In the genomic region with DNA sequence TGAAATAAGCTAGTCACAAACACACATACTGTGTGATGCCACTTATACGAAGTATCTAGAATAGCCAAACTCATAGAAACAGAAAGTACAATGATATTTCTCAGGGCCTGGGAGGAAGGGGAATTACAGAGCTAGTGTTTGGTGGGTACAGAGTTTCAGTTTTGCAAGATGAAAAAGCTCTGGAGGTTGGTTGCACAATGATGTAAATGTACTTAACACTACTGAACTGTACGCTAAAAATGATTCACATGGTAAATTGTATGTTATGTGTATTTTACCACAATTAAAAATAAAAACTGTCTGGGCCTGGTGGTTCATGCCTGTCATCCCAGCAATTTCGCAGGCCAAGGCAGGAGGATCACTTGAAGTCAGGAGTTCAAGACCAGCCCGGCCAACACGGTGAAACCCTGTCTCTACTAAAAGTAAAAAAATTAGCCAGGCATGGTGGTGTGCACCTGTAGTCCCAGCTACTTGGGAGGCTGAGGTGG, we compare ENCODE assay signal across 9 cellular contexts. TPM values are rescaled to one million over a fixed set of nuclear protein-coding genes. Genes with fewer than 3 reads are reported as not detected.
DNase-seq lines count a peak whose midpoint lies in the region; ATAC-seq and TF ChIP-seq lines count a peak whose summit lies in the region.
"Had no signal": no experiment of that assay in that cellular context is flagged by ENCODE, and none has a peak within 500 bp of the region (broad histone marks: within the 10 kb centered on the region; RNA-seq: fewer than 3 reads in every experiment).

No MANE protein-coding gene starts in this region.

- POLR2A ChIA-PET in activated CD8-positive, alpha-beta T cell treated with anti-CD3 and anti-CD28 coated beads for 36 hours (lab: Charles Lee): interaction anchor here (0.6 to 1.5 kb wide), 3 partner anchors 16 to 22 kb away, joined by 3 to 5 read pairs (median 4); no protein-coding TSS in a partner anchor

- 84 to 93% methylated on average over 5 of the region's 5 CpGs for WGBS in aorta, 2 donors

- intact Hi-C loops in Right ventricle myocardium inferior (cut with DNase I) (no loop called here), aorta (cut with DNase I) (no loop called here)
- intact Hi-C loops in activated CD8-positive, alpha-beta T cell treated with anti-CD3 and anti-CD28 coated beads for 36 hours (cut with micrococcal nuclease): no loop called here

- H3K4me1 Mint-ChIP-seq in activated CD8-positive, alpha-beta T cell treated with anti-CD3 and anti-CD28 coated beads for 36 hours (ENCODE audit: low read depth): peaks cover 17% of the 10 kb centered on the region

- peaks cover 3% of the 10 kb centered on the region for H3K9me3 Mint-ChIP-seq in activated CD8-positive, alpha-beta T cell treated with anti-CD3 and anti-CD28 coated beads for 36 hours

- H3K4me3 Mint-ChIP-seq in activated CD8-positive, alpha-beta T cell treated with anti-CD3 and anti-CD28 coated beads for 36 hours: no peak overlapping the region

- H3K36me3 Mint-ChIP-seq in activated CD8-positive, alpha-beta T cell treated with anti-CD3 and anti-CD28 coated beads for 36 hours (ENCODE audit: low read depth): no peaks in the 10 kb centered on the region

- CTCF ChIA-PET in activated CD8-positive, alpha-beta T cell treated with anti-CD3 and anti-CD28 coated beads for 36 hours (lab: Charles Lee): interaction anchor here (0.7 to 1.8 kb wide), 7 partner anchors 17 to 103 kb away, joined by 3 to 8 read pairs (median 3); no protein-coding TSS in a partner anchor

- DNase-seq in Right ventricle myocardium inferior (ENCODE audit: missing footprints) (no peak), right atrium auricular region (ENCODE audit: low spot score) (no peak), cortex of kidney (lab: John Stamatoyannopoulos, UW) (no peak), SHP77 treated with DMSO at 0.1 percent for 48 hours (lab: John Stamatoyannopoulos, UW) (no peak), aorta (no peak)
- DNase-seq in activated CD8-positive, alpha-beta T cell treated with anti-CD3 and anti-CD28 coated beads for 36 hours: peak; percentile 52
- DNase-seq in stimulated activated naive CD8-positive, alpha-beta T cell treated with anti-CD3 and anti-CD28 coated beads, Interleukin-15, Interleukin-2, amounts not matched to agents 100 U/mL and 50 U/mL, for 24 hours: no peak
- DNase-seq: erythroblast had no signal

- no peak overlapping the region for H3K27ac ChIP-seq in right atrium auricular region
- no peak overlapping the region for H3K27ac ChIP-seq in aorta (ENCODE audit: low read depth in 1 of 2, low read length in 2 of 2)

- peak; percentile 37 for ATAC-seq in Right ventricle myocardium inferior
- peak; percentile 84 for ATAC-seq in HG03097 (IDR thresholded peaks at IDR 0.05; ENCODE audit: low FRiP score, unreplicated experiment)
- ATAC-seq in activated CD8-positive, alpha-beta T cell treated with anti-CD3 and anti-CD28 coated beads for 36 hours: peak; percentile 98
- ATAC-seq in stimulated activated naive CD8-positive, alpha-beta T cell treated with anti-CD3 and anti-CD28 coated beads, Interleukin-15, Interleukin-2, amounts not matched to agents 100 U/mL and 50 U/mL, for 24 hours: peak; percentile 97
- no peak for ATAC-seq in aorta (ENCODE audit: low FRiP score)

- no peak overlapping the region for H3K27ac Mint-ChIP-seq in activated CD8-positive, alpha-beta T cell treated with anti-CD3 and anti-CD28 coated beads for 36 hours

- no peak for TF ChIP-seq CTCF in right atrium auricular region (IDR thresholded peaks at IDR 0.05)
- TF ChIP-seq CTCF in activated CD8-positive, alpha-beta T cell treated with anti-CD3 and anti-CD28 coated beads for 36 hours (IDR thresholded peaks at IDR 0.05): no peak

- no peaks in the 10 kb centered on the region for H3K27me3 ChIP-seq in right atrium auricular region
- H3K27me3 ChIP-seq in aorta (ENCODE audit: control insufficient read depth in 1 of 2, insufficient read depth in 2 of 2, low read length in 1 of 2): no peaks in the 10 kb centered on the region

- H3K4me3 ChIP-seq in right atrium auricular region (no peak overlapping the region), aorta (ENCODE audit: low read length in 2 of 2) (no peak overlapping the region)

- H3K27me3 Mint-ChIP-seq in activated CD8-positive, alpha-beta T cell treated with anti-CD3 and anti-CD28 coated beads for 36 hours: peaks cover 5% of the 10 kb centered on the region

- no peaks in the 10 kb centered on the region for H3K36me3 ChIP-seq in right atrium auricular region
- H3K36me3 ChIP-seq in aorta (ENCODE audit: control insufficient read depth in 1 of 2, insufficient read depth in 2 of 2, low read length in 1 of 2): no peaks in the 10 kb centered on the region

- H3K4me1 ChIP-seq in right atrium auricular region (no peaks in the 10 kb centered on the region), aorta (ENCODE audit: control insufficient read depth in 1 of 2, insufficient read depth in 2 of 2, low read length in 2 of 2) (no peaks in the 10 kb centered on the region)

- no peaks in the 10 kb centered on the region for H3K9me3 ChIP-seq in right atrium auricular region
- H3K9me3 ChIP-seq in aorta (ENCODE audit: control insufficient read depth, low read length): no peaks in the 10 kb centered on the region

RNA-seq across cellular contexts. Expression of a gene that starts 15.3 kb away (rescaled TPM):
- total RNA-seq in Right ventricle myocardium inferior (not detected), right atrium auricular region (not detected), aorta (1 to 10 TPM in 1 of 2 donors, under 1 TPM in 1; 0.32 to 2.7 TPM)
- total RNA-seq in activated CD8-positive, alpha-beta T cell treated with anti-CD3 and anti-CD28 coated beads for 36 hours: under 1 TPM; 0.07 to 0.16 TPM
- under 1 TPM in 1 of 2 donors, not detected in 1; 0.03 TPM for polyA plus RNA-seq in aorta
